In genomic region chr1:211604548-211604947, GRCh38 we compare ENCODE assay signal across 1 cellular context.
A peak's percentile ranks its signal among the peaks of the same experiment; 100 is the strongest.
TF ChIP-seq lines count a peak whose summit lies in the region.

No MANE protein-coding gene starts in this region.

TF ChIP-seq in HepG2, 621 proteins besides CTCF, POLR2A, EP300 and RAD21 (continued from another document):
- TF ChIP-seq KDM5A (IDR thresholded peaks at IDR 0.05; ENCODE audit: borderline replicate concordance, low read length), result no peak
- TF ChIP-seq, protein P1, sequence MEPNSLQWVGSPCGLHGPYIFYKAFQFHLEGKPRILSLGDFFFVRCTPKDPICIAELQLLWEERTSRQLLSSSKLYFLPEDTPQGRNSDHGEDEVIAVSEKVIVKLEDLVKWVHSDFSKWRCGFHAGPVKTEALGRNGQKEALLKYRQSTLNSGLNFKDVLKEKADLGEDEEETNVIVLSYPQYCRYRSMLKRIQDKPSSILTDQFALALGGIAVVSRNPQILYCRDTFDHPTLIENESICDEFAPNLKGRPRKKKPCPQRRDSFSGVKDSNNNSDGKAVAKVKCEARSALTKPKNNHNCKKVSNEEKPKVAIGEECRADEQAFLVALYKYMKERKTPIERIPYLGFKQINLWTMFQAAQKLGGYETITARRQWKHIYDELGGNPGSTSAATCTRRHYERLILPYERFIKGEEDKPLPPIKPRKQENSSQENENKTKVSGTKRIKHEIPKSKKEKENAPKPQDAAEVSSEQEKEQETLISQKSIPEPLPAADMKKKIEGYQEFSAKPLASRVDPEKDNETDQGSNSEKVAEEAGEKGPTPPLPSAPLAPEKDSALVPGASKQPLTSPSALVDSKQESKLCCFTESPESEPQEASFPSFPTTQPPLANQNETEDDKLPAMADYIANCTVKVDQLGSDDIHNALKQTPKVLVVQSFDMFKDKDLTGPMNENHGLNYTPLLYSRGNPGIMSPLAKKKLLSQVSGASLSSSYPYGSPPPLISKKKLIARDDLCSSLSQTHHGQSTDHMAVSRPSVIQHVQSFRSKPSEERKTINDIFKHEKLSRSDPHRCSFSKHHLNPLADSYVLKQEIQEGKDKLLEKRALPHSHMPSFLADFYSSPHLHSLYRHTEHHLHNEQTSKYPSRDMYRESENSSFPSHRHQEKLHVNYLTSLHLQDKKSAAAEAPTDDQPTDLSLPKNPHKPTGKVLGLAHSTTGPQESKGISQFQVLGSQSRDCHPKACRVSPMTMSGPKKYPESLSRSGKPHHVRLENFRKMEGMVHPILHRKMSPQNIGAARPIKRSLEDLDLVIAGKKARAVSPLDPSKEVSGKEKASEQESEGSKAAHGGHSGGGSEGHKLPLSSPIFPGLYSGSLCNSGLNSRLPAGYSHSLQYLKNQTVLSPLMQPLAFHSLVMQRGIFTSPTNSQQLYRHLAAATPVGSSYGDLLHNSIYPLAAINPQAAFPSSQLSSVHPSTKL (CRISPR knock-in tag; IDR thresholded peaks at IDR 0.05), result peak; percentile 63; the same call in 1 of the 2 replicates
- TF ChIP-seq HMG20B (CRISPR knock-in tag; conservative IDR thresholded peaks at IDR 0.05), result 0 out of 2 replicates have a peak, but pooled peaks have one; percentile 20
- TF ChIP-seq HNF4G (IDR thresholded peaks at IDR 0.05; ENCODE audit: borderline replicate concordance, low read depth, low read length), result no peak
- TF ChIP-seq HNF4G (CRISPR knock-in tag; IDR thresholded peaks at IDR 0.05; ENCODE audit: borderline replicate concordance, low read depth), result no peak
- TF ChIP-seq HDAC1 (CRISPR knock-in tag; IDR thresholded peaks at IDR 0.05), result 0 out of 2 replicates have a peak, but pooled peaks have one; percentile 24
- 0 out of 2 replicates have a peak, but pooled peaks have one; percentile 32 for TF ChIP-seq RARA (CRISPR knock-in tag; IDR thresholded peaks at IDR 0.05)
- peak; percentile 92 for TF ChIP-seq FOXA3 (CRISPR knock-in tag; IDR thresholded peaks at IDR 0.05)
- TF ChIP-seq SP1 (IDR thresholded peaks at IDR 0.05), result no peak
- no peak for TF ChIP-seq SP1 (CRISPR knock-in tag; IDR thresholded peaks at IDR 0.05)
- TF ChIP-seq PAXIP1 (CRISPR knock-in tag; conservative IDR thresholded peaks at IDR 0.05), result peak; percentile 40; the same call in 1 of the 2 replicates
- TF ChIP-seq GATAD2A (CRISPR knock-in tag; IDR thresholded peaks at IDR 0.05), result peak; percentile 68
- no peak for TF ChIP-seq SOX13 (IDR thresholded peaks at IDR 0.05)
- TF ChIP-seq SOX13 (CRISPR knock-in tag; conservative IDR thresholded peaks at IDR 0.05 in 1 of 2, IDR thresholded peaks at IDR 0.05 in 1 of 2), result peak in 1 of 2 experiments; percentile 43; a peak in 1 of 4 replicates
- TF ChIP-seq ZNF792 (CRISPR knock-in tag; IDR thresholded peaks at IDR 0.05), result peak; percentile 52; the same call in 1 of the 2 replicates
- TF ChIP-seq CEBPG (CRISPR knock-in tag; IDR thresholded peaks at IDR 0.05), result 0 out of 2 replicates have a peak, but pooled peaks have one; percentile 3
- no peak for TF ChIP-seq ZFYVE20 (CRISPR knock-in tag; IDR thresholded peaks at IDR 0.05; ENCODE audit: borderline replicate concordance, low read depth)
- 0 out of 2 replicates have a peak, but pooled peaks have one; percentile 16 for TF ChIP-seq BCL6 (CRISPR knock-in tag; IDR thresholded peaks at IDR 0.05)
- TF ChIP-seq ZNF230 (CRISPR knock-in tag; IDR thresholded peaks at IDR 0.05), result no peak
- TF ChIP-seq TEAD3 (CRISPR knock-in tag; optimal IDR thresholded peaks at IDR 0.05; ENCODE audit: borderline replicate concordance), result peak; percentile 93
- TF ChIP-seq SOX6 (IDR thresholded peaks at IDR 0.05), result no peak
- TF ChIP-seq SOX6 (CRISPR knock-in tag; IDR thresholded peaks at IDR 0.05), result peak; percentile 25; the same call in 1 of the 2 replicates
- TF ChIP-seq HDAC2 (CRISPR knock-in tag; IDR thresholded peaks at IDR 0.05), result 0 out of 2 replicates have a peak, but pooled peaks have one; percentile 31
- TF ChIP-seq FOXK1 (CRISPR knock-in tag; IDR thresholded peaks at IDR 0.05; ENCODE audit: borderline replicate concordance, low read depth), result peak; percentile 43; the same call in 1 of the 2 replicates
- TF ChIP-seq ZNF263 (CRISPR knock-in tag; IDR thresholded peaks at IDR 0.05), result no peak
- no peak for TF ChIP-seq ZNF3 (CRISPR knock-in tag; IDR thresholded peaks at IDR 0.05)
- TF ChIP-seq DMAP1 (CRISPR knock-in tag; IDR thresholded peaks at IDR 0.05), result 0 out of 2 replicates have a peak, but pooled peaks have one; percentile 22
- no peak for TF ChIP-seq SMAD9 (CRISPR knock-in tag; IDR thresholded peaks at IDR 0.05)
